ENCODE assay signal across 7 cellular contexts in genomic region chr1:47738560-47739182, GRCh38.
DNase-seq lines count a peak whose midpoint lies in the region; ATAC-seq, FAIRE-seq and TF ChIP-seq lines count a peak whose summit lies in the region.

No MANE protein-coding gene starts in this region.

- no peak for ATAC-seq in HG02798 (IDR thresholded peaks at IDR 0.05; ENCODE audit: poor library complexity, unreplicated experiment)
- ATAC-seq in GM18511 (IDR thresholded peaks at IDR 0.05; ENCODE audit: unreplicated experiment) = no peak

- H3K4me3 Mint-ChIP-seq in mesothelial cell of epicardium = no peak overlapping the region

- peak; percentile 90 for TF ChIP-seq CTCF in mesothelial cell of epicardium (IDR thresholded peaks at IDR 0.05; ENCODE audit: unreplicated experiment)

- peak; percentile 71 for FAIRE-seq in GM12892 (lab: Jason Lieb, UNC)
- no peak for FAIRE-seq in H54 (lab: Jason Lieb, UNC)

- peaks cover 15% of the 10 kb centered on the region for H3K9me3 Mint-ChIP-seq in mesothelial cell of epicardium

- H3K36me3 Mint-ChIP-seq in mesothelial cell of epicardium = no peaks in the 10 kb centered on the region

- H3K4me1 Mint-ChIP-seq in mesothelial cell of epicardium = no peaks in the 10 kb centered on the region

- no peak for DNase-seq in GM12892 (ENCODE audit: insufficient read length)
- peak; percentile 67 for DNase-seq in NCI-H69 (lab: John Stamatoyannopoulos, UW)
- peak; percentile 81 for DNase-seq in ecto neural progenitor cell (ENCODE audit: low spot score)
- DNase-seq in mesothelial cell of epicardium (ENCODE audit: low spot score in 2 of 2, unreplicated experiment in 2 of 2) = peak; percentile 53 to 82
- no peak for DNase-seq in H54 (ENCODE audit: insufficient read length, low spot score)

- TF ChIP-seq POLR2A in GM12892 (IDR thresholded peaks at IDR 0.05; ENCODE audit: low read depth, low read length) (no peak), H54 (IDR thresholded peaks at IDR 0.05; ENCODE audit: low read depth, low read length) (no peak)

- peaks cover 66% of the 10 kb centered on the region for H3K27me3 Mint-ChIP-seq in mesothelial cell of epicardium (ENCODE audit: low read depth)

- no peak overlapping the region for H3K27ac Mint-ChIP-seq in mesothelial cell of epicardium

Comparison
In these comparisons a context has a peak if more than half of its experiments do, and no peak if none do; other contexts are left out.
1. DNase-seq: peak in NCI-H69 (single experiment), ecto neural progenitor cell (single experiment) and mesothelial cell of epicardium (2 of 2); none in GM12892 (single experiment) and H54 (single experiment).